In genomic region chr3:100518983-100519382, GRCh38 we compare ENCODE assay signal across 2 cellular contexts.
TF ChIP-seq lines count a peak whose summit lies in the region.

No MANE protein-coding gene starts in this region.

TF ChIP-seq in liver, 16 proteins besides CTCF, POLR2A, EP300 and RAD21 (continued from another document):
- TF ChIP-seq HNF4G (IDR thresholded peaks at IDR 0.05) = no peak
- no peak for TF ChIP-seq JUND (IDR thresholded peaks at IDR 0.05)
- no peak for TF ChIP-seq YY1 (IDR thresholded peaks at IDR 0.05)
- TF ChIP-seq RXRA (IDR thresholded peaks at IDR 0.05) = no peak
- TF ChIP-seq SP1 (IDR thresholded peaks at IDR 0.05) = no peak
- no peak for TF ChIP-seq REST (IDR thresholded peaks at IDR 0.05)
- no peak for TF ChIP-seq GABPA (IDR thresholded peaks at IDR 0.05 in 1 of 2, conservative IDR thresholded peaks at IDR 0.05 in 1 of 2)
- TF ChIP-seq NR2F2 (IDR thresholded peaks at IDR 0.05) = no peak
- no peak for TF ChIP-seq FOXA2 (IDR thresholded peaks at IDR 0.05)
- TF ChIP-seq ATF3 (IDR thresholded peaks at IDR 0.05) = no peak
- TF ChIP-seq TAF1 (conservative IDR thresholded peaks at IDR 0.05) = no peak
- TF ChIP-seq ZBTB33 (IDR thresholded peaks at IDR 0.05) = no peak
- TF ChIP-seq EGR1 (IDR thresholded peaks at IDR 0.05; ENCODE audit: low read depth in 2 of 2) = no peak

TF ChIP-seq in HepG2, 621 proteins besides CTCF, POLR2A, EP300 and RAD21 (continued from another document):
- TF ChIP-seq IKZF4 (CRISPR knock-in tag; IDR thresholded peaks at IDR 0.05; ENCODE audit: borderline replicate concordance, low read depth, not compliant biosample characterization) (no peak), THYN1 (CRISPR knock-in tag; IDR thresholded peaks at IDR 0.05; ENCODE audit: borderline replicate concordance, low read depth) (no peak), ZNF510 (CRISPR knock-in tag; IDR thresholded peaks at IDR 0.05; ENCODE audit: low read depth) (no peak), ZNF546 (CRISPR knock-in tag; conservative IDR thresholded peaks at IDR 0.05) (no peak), GZF1 (CRISPR knock-in tag; IDR thresholded peaks at IDR 0.05) (no peak), DBP (CRISPR knock-in tag; IDR thresholded peaks at IDR 0.05; ENCODE audit: not compliant biosample characterization) (no peak), KMT2B (CRISPR knock-in tag; IDR thresholded peaks at IDR 0.05) (no peak), THRA (CRISPR knock-in tag; IDR thresholded peaks at IDR 0.05; ENCODE audit: borderline replicate concordance) (no peak), ARID3A (IDR thresholded peaks at IDR 0.05; ENCODE audit: low read depth, low read length) (no peak)
